In the genomic region with DNA sequence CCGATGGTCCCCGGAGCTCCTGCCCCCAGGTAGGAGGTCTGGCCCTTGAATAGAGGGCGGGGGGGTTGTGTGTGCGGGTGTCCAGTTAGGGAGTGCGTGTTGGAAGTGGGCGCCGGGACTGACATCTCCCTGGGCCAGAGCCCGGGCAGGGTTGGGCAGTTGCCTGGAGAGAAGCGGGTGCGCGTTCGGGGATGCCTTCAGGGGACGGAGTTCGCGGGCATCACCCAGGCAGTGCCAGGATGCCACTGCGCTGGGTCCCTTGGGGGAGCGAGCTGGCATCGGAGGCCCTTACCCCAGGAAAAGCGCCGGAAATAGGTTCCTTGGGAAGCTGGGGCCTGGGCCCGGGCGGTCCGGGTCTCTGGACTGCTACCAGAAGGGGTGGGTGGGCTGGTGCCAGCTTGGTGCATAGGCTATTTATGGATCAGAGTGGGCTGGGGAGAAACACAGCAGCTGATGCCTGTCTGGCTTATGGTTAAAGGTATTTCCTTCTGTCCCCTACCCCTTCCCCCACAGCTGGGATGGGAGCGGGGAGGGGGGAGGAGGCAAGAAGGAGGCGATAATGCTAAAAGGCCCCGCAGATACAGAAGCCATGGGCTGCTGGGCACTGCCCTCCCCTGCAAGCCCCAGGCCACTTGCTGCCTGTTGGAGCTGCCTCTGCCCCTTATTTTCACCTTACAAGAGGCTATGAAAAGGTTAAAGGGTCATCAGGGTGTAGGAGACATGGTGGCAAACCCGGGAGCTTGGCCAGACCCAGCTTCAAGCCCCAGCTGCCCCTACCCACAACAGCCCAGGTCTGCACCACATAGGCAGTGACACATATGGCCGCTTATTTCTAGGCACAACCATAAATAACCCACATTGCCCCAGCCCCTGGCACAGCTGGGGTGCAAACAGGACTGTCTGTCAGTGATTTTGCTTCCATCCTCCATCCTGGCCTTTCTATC, we compare ENCODE assay signal across 9 cellular contexts. TPM values are rescaled to one million over a fixed set of nuclear protein-coding genes. Genes with fewer than 3 reads are reported as not detected.
DNase-seq lines count a peak whose midpoint lies in the region; ATAC-seq and TF ChIP-seq lines count a peak whose summit lies in the region.
"Had no signal": no experiment of that assay in that cellular context is flagged by ENCODE, and none has a peak within 500 bp of the region (broad histone marks: within the 10 kb centered on the region; RNA-seq: fewer than 3 reads in every experiment).

No MANE protein-coding gene starts in this region.

- 35 to 37% methylated on average over 28 of the region's 28 CpGs for WGBS in ectodermal cell, 2 experiments

- H3K27ac ChIP-seq in ectodermal cell (ENCODE audit: insufficient read depth, low read depth, low read length, poor library complexity, severe bottlenecking) = no peak overlapping the region

- peak overlapping the region; percentile 49 for H3K4me3 ChIP-seq in BE2C (ENCODE audit: low read depth, low read length)
- peak overlapping the region; percentile 39 for H3K4me3 ChIP-seq in ectodermal cell (ENCODE audit: insufficient read depth, low read depth, low read length)

- H3K9me3 ChIP-seq in BE2C (no peaks in the 10 kb centered on the region), ectodermal cell (ENCODE audit: control insufficient read depth, low read length) (no peaks in the 10 kb centered on the region)

- peaks cover 33% of the 10 kb centered on the region for H3K27me3 Mint-ChIP-seq in neural crest cell (ENCODE audit: low read depth)

- peaks cover 16% of the 10 kb centered on the region for H3K4me1 Mint-ChIP-seq in neural crest cell

- TF ChIP-seq CTCF in BE2C (IDR thresholded peaks at IDR 0.05; ENCODE audit: low read depth, low read length) (no peak), neural crest cell (conservative IDR thresholded peaks at IDR 0.05) (no peak)

- H3K4me1 ChIP-seq in BE2C (peaks cover 4% of the 10 kb centered on the region; the same call in 1 of the 2 replicates), ectodermal cell (ENCODE audit: control insufficient read depth, insufficient read depth, low read length) (peaks cover 4% of the 10 kb centered on the region)

- no peak overlapping the region for H3K27ac Mint-ChIP-seq in neural crest cell (ENCODE audit: unreplicated experiment)

- DNase-seq in BE2C (no peak), neural crest cell (ENCODE audit: low read depth, low spot score) (no peak), DMS79 (lab: John Stamatoyannopoulos, UW) (no peak), ureter (ENCODE audit: low spot score) (no peak)

- TF ChIP-seq EP300 in Ishikawa (IDR thresholded peaks at IDR 0.05; ENCODE audit: borderline replicate concordance) = no peak

- no peaks in the 10 kb centered on the region for H3K36me3 Mint-ChIP-seq in neural crest cell (ENCODE audit: low read depth)

- H3K27me3 ChIP-seq in BE2C (no peaks in the 10 kb centered on the region), ectodermal cell (ENCODE audit: control insufficient read depth, insufficient read depth, low read length, poor library complexity, severe bottlenecking) (peaks cover 24% of the 10 kb centered on the region)

- no peaks in the 10 kb centered on the region for H3K9me3 Mint-ChIP-seq in neural crest cell

- H3K36me3 ChIP-seq in BE2C = no peaks in the 10 kb centered on the region
- H3K36me3 ChIP-seq in ectodermal cell (ENCODE audit: control insufficient read depth, insufficient read depth, low read length) = no peaks in the 10 kb centered on the region

- peak overlapping the region; percentile 62 for H3K4me3 Mint-ChIP-seq in neural crest cell

- ATAC-seq in HG02870 (IDR thresholded peaks at IDR 0.05; ENCODE audit: unreplicated experiment) (no peak), GM18867 (IDR thresholded peaks at IDR 0.05; ENCODE audit: unreplicated experiment) (no peak)

- no peak for TF ChIP-seq RAD21 in Ishikawa (IDR thresholded peaks at IDR 0.05; ENCODE audit: low read depth)

TF ChIP-seq in Ishikawa, 13 proteins besides CTCF, POLR2A, EP300 and RAD21:
- TF ChIP-seq EGR1 (IDR thresholded peaks at IDR 0.05) = no peak
- no peak for TF ChIP-seq CEBPB (IDR thresholded peaks at IDR 0.05)
- TF ChIP-seq ZBTB7A (IDR thresholded peaks at IDR 0.05; ENCODE audit: low read depth) = peak; percentile 38; the same call in 1 of the 2 replicates
TF ChIP-seq in Ishikawa: peak in this region for 1.

RNA-seq across cellular contexts. Expression of a gene that starts 0.6 kb away (rescaled TPM):
- polyA plus RNA-seq in BE2C (2012; ENCODE audit: insufficient read depth, insufficient read length, low read depth) = not detected
- 1.2 TPM for polyA plus RNA-seq in ectodermal cell (2013, experiment 1 of 4)
- polyA plus RNA-seq in ectodermal cell (2013, experiment 2 of 4) = 1.3 TPM
- 1.5 TPM for polyA plus RNA-seq in ectodermal cell (2013, experiment 3 of 4)
- polyA plus RNA-seq in ectodermal cell (2013, experiment 4 of 4) = 1.3 TPM
- 0.30 and 0.44 TPM in 2 replicates for total RNA-seq in neural crest cell
- total RNA-seq in ureter = 1.9 TPM
- total RNA-seq: endothelial cell of umbilical vein had no signal

RNA-seq across cellular contexts. Expression of a gene that starts 40.6 kb away (rescaled TPM):
- 1,444 TPM for polyA plus RNA-seq in BE2C (2012; ENCODE audit: insufficient read depth, insufficient read length, low read depth)
- 2,554 TPM for polyA plus RNA-seq in ectodermal cell (2013, experiment 1 of 4)
- polyA plus RNA-seq in ectodermal cell (2013, experiment 2 of 4) = 2,582 TPM
- 2,604 TPM for polyA plus RNA-seq in ectodermal cell (2013, experiment 3 of 4)
- 2,885 TPM for polyA plus RNA-seq in ectodermal cell (2013, experiment 4 of 4)
- total RNA-seq in neural crest cell (1,626 and 1,641 TPM in 2 replicates), ureter (1,781 TPM)
